Comparison of ENCODE assay signal across 22 cellular contexts in the genomic region with DNA sequence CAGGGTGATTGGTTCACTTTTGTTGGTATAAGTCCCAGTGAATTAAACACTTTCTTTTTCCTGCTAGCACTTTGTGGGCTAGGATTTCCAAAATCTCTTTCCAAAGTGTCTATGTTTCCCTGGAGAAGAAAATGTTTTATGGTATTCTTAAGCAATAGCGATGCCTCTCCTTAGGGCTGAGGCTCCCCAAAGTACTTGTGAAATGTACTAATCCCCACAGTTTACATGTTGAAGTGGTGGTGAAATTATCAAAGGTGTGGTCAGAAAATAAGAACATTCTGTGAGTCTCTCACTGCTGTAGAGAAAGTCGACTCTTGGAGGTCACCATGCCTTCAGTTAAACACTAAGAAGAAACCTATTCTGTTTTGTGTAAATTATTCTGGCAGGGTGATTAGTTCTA. TPM values are rescaled to one million over a fixed set of nuclear protein-coding genes. Genes with fewer than 3 reads are reported as not detected.
A peak's percentile ranks its signal among the peaks of the same experiment; 100 is the strongest.
DNase-seq lines count a peak whose midpoint lies in the region; ATAC-seq, FAIRE-seq and TF ChIP-seq lines count a peak whose summit lies in the region.
"Had no signal": no experiment of that assay in that cellular context is flagged by ENCODE, and none has a peak within 500 bp of the region (broad histone marks: within the 10 kb centered on the region; RNA-seq: fewer than 3 reads in every experiment).

No MANE protein-coding gene starts in this region.

- H3K27me3 ChIP-seq in H7 (ENCODE audit: control insufficient read depth, insufficient read depth, low read length) = no peaks in the 10 kb centered on the region
- H3K27me3 ChIP-seq: Peyer's patch had no signal

- no peak overlapping the region for H3K4me3 ChIP-seq in fibroblast of the aortic adventitia (ENCODE audit: low read depth, low read length)
- no peak overlapping the region for H3K4me3 ChIP-seq in skeletal muscle cell (ENCODE audit: low read depth, low read length)
- no peak overlapping the region for H3K4me3 ChIP-seq in H7 (ENCODE audit: insufficient read depth, low read depth, low read length)
- H3K4me3 ChIP-seq: GM23248, Peyer's patch had no signal

- no peak for TF ChIP-seq CTCF in fibroblast of the aortic adventitia (IDR thresholded peaks at IDR 0.05; ENCODE audit: insufficient read depth, low read length)

- DNase-seq in GM19239 (ENCODE audit: insufficient read length, low spot score) = no peak
- peak; percentile 67 for DNase-seq in amniotic epithelial cell (ENCODE audit: low read depth)
- peak; percentile 15 for DNase-seq in fibroblast of the aortic adventitia (ENCODE audit: low read depth)
- peak; percentile 35 for DNase-seq in skeletal muscle cell (ENCODE audit: low read depth)
- no peak for DNase-seq in NCI-H1436 treated with DMSO at 0.1 percent for 48 hours (lab: John Stamatoyannopoulos, UW)
- DNase-seq in H7 = no peak
- DNase-seq: CD4-positive, CD25-positive, alpha-beta regulatory T cell; COR-L47; DMS 273 treated with DMSO at 0.1 percent for 48 hours; GF-D8; GM23248; HCEC 1CT; NCI-H1105; NCI-H1694; NCI-H2081 treated with DMSO at 0.1 percent for 48 hours; NCI-H510A; NCI-H748 treated with DMSO at 0.1 percent for 48 hours; NK-92 treated with Interleukin-12 subunit alpha and Interleukin-12 subunit beta, amount 100 ng/mL, for 24 hours; Peyer's patch had no signal

- no peaks in the 10 kb centered on the region for H3K36me3 ChIP-seq in H7 (replicated peaks; ENCODE audit: control insufficient read depth, insufficient read depth, low read length)
- H3K36me3 ChIP-seq: Peyer's patch had no signal

- ATAC-seq in HG02642 (IDR thresholded peaks at IDR 0.05; ENCODE audit: poor library complexity, unreplicated experiment) = no peak

- FAIRE-seq in GM19239 (lab: Jason Lieb, UNC) = peak; percentile 8

RNA-seq across cellular contexts. Expression of a gene that starts 51.5 kb away (rescaled TPM):
- total RNA-seq in fibroblast of the aortic adventitia (ENCODE audit: low replicate concordance) = not detected in 2 replicates
- not detected in 2 replicates for total RNA-seq in H7 (2014; rRNA removed; shearing (Covaris generic))
- total RNA-seq: CD4-positive, CD25-positive, alpha-beta regulatory T cell; Daoy; GM23248; LHCN-M2; Peyer's patch had no signal

Comparison
In these comparisons a context has a peak if more than half of its experiments do, and no peak if none do; other contexts are left out.
1. DNase-seq: peak in amniotic epithelial cell (single experiment), fibroblast of the aortic adventitia (single experiment) and skeletal muscle cell (single experiment); none in GM19239 (single experiment), NCI-H1436 treated with DMSO at 0.1 percent for 48 hours (single experiment) and H7 (single experiment).